In genomic region chr1:40371707-40372258, GRCh38 we compare ENCODE assay signal across 29 cellular contexts. TPM values are rescaled to one million over a fixed set of nuclear protein-coding genes. Genes with fewer than 3 reads are reported as not detected.
DNase-seq lines count a peak whose midpoint lies in the region; ATAC-seq lines count a peak whose summit lies in the region.
"Had no signal": no experiment of that assay in that cellular context is flagged by ENCODE, and none has a peak within 500 bp of the region (broad histone marks: within the 10 kb centered on the region; RNA-seq: fewer than 3 reads in every experiment).

No MANE protein-coding gene starts in this region.

- H3K9me3 Mint-ChIP-seq in activated naive CD4-positive, alpha-beta T cell treated with anti-CD3 and anti-CD28 coated beads, Interleukin-2, amount 50 U/mL, for 24 hours = no peaks in the 10 kb centered on the region
- no peaks in the 10 kb centered on the region for H3K9me3 Mint-ChIP-seq in activated naive CD4-positive, alpha-beta T cell treated with anti-CD3 and anti-CD28 coated beads, Interleukin-2, amount 10 ng/mL, durations not matched to agents 7 days and 5 days
- no peaks in the 10 kb centered on the region for H3K9me3 Mint-ChIP-seq in immature natural killer cell
- H3K9me3 Mint-ChIP-seq in stimulated activated memory B cell treated with anti-CD40 and anti-IgM and Interleukin-4, amounts not matched to agents 10 μg/mL and 1 μg/mL and 100 μg/mL, for 72 hours = no peaks in the 10 kb centered on the region
- H3K9me3 Mint-ChIP-seq in stimulated activated naive B cell treated with anti-CD40 and anti-IgM and Interleukin-4, amounts not matched to agents 10 μg/mL and 1 μg/mL and 100 μg/mL, for 72 hours = no peaks in the 10 kb centered on the region
- H3K9me3 Mint-ChIP-seq: activated CD4-positive, alpha-beta T cell treated with anti-CD3 and anti-CD28 coated beads, Interleukin-2, amount 10 ng/mL, durations not matched to agents 7 days and 5 days; activated T-cell treated with anti-CD3 and anti-CD28 coated beads, Interleukin-2, amount 50 U/mL, for 24 hours; stimulated activated effector memory CD8-positive, alpha-beta T cell treated with anti-CD3 and anti-CD28 coated beads, Interleukin-12 subunit alpha, Interleukin-12 subunit beta, amount 100 ng/mL, for 72 hours; WTC11 had no signal

- H3K27me3 Mint-ChIP-seq in activated naive CD4-positive, alpha-beta T cell treated with anti-CD3 and anti-CD28 coated beads, Interleukin-2, amount 50 U/mL, for 24 hours = no peaks in the 10 kb centered on the region
- H3K27me3 Mint-ChIP-seq in activated naive CD4-positive, alpha-beta T cell treated with anti-CD3 and anti-CD28 coated beads, Interleukin-2, amount 10 ng/mL, durations not matched to agents 7 days and 5 days = peaks cover 5% of the 10 kb centered on the region
- peaks cover 9 to 20% (median 13%) of the 10 kb centered on the region in 3 donors for H3K27me3 Mint-ChIP-seq in immature natural killer cell (ENCODE audit: low read depth in 3 of 3)
- no peaks in the 10 kb centered on the region for H3K27me3 Mint-ChIP-seq in stimulated activated memory B cell treated with anti-CD40 and anti-IgM and Interleukin-4, amounts not matched to agents 10 μg/mL and 1 μg/mL and 100 μg/mL, for 72 hours
- H3K27me3 Mint-ChIP-seq in stimulated activated naive B cell treated with anti-CD40 and anti-IgM and Interleukin-4, amounts not matched to agents 10 μg/mL and 1 μg/mL and 100 μg/mL, for 72 hours = no peaks in the 10 kb centered on the region
- H3K27me3 Mint-ChIP-seq: activated T-cell treated with anti-CD3 and anti-CD28 coated beads, Interleukin-2, amount 50 U/mL, for 24 hours had no signal

- peaks cover 35% of the 10 kb centered on the region for H3K4me1 Mint-ChIP-seq in activated naive CD4-positive, alpha-beta T cell treated with anti-CD3 and anti-CD28 coated beads, Interleukin-2, amount 50 U/mL, for 24 hours
- H3K4me1 Mint-ChIP-seq in activated naive CD4-positive, alpha-beta T cell treated with anti-CD3 and anti-CD28 coated beads, Interleukin-2, amount 10 ng/mL, durations not matched to agents 7 days and 5 days = peaks cover 30% of the 10 kb centered on the region
- peaks cover 31 to 50% of the 10 kb centered on the region in 2 donors for H3K4me1 Mint-ChIP-seq in immature natural killer cell
- peaks cover 27% of the 10 kb centered on the region for H3K4me1 Mint-ChIP-seq in stimulated activated memory B cell treated with anti-CD40 and anti-IgM and Interleukin-4, amounts not matched to agents 10 μg/mL and 1 μg/mL and 100 μg/mL, for 72 hours
- H3K4me1 Mint-ChIP-seq in stimulated activated naive B cell treated with anti-CD40 and anti-IgM and Interleukin-4, amounts not matched to agents 10 μg/mL and 1 μg/mL and 100 μg/mL, for 72 hours = peaks cover 24 to 32% of the 10 kb centered on the region in 2 donors

- DNase-seq in activated naive CD4-positive, alpha-beta T cell treated with anti-CD3 and anti-CD28 coated beads, Interleukin-2, amount 10 ng/mL, durations not matched to agents 7 days and 5 days = no peak
- peak; percentile 82 for DNase-seq in NCI-H82 (lab: John Stamatoyannopoulos, UW)
- DNase-seq in immature natural killer cell = no peak
- no peak for DNase-seq in NCI-H1930 (lab: John Stamatoyannopoulos, UW)
- DNase-seq in stimulated activated naive B cell treated with anti-CD40 and anti-IgM and Interleukin-4, amounts not matched to agents 10 μg/mL and 1 μg/mL and 100 μg/mL, for 72 hours = no peak
- DNase-seq in pons (ENCODE audit: low spot score) = no peak
- DNase-seq: activated CD4-positive, alpha-beta T cell treated with anti-CD3 and anti-CD28 coated beads, Interleukin-2, amount 10 ng/mL, durations not matched to agents 7 days and 5 days; activated naive CD4-positive, alpha-beta T cell; activated T-cell treated with anti-CD3 and anti-CD28 coated beads, Interleukin-2, amount 50 U/mL, for 24 hours; AML-193; amniotic stem cell; brain microvascular endothelial cell; cerebellar nuclear complex; dermis blood vessel endothelial cell; DMS 273 treated with DMSO at 0.1 percent for 48 hours; islet precursor cell; left ventricle myocardium inferior; NCI-H1092 treated with DMSO at 0.1 percent for 48 hours; NCI-H187 treated with DMSO at 0.1 percent for 48 hours; NCI-H524 treated with DMSO at 0.1 percent for 48 hours; PC-9; testis had no signal

- no peak overlapping the region for H3K4me3 Mint-ChIP-seq in activated naive CD4-positive, alpha-beta T cell treated with anti-CD3 and anti-CD28 coated beads, Interleukin-2, amount 50 U/mL, for 24 hours
- H3K4me3 Mint-ChIP-seq in activated naive CD4-positive, alpha-beta T cell treated with anti-CD3 and anti-CD28 coated beads, Interleukin-2, amount 10 ng/mL, durations not matched to agents 7 days and 5 days = no peak overlapping the region
- peak overlapping the region; percentile 15 to 26 (median 18) for H3K4me3 Mint-ChIP-seq in immature natural killer cell
- peak overlapping the region; percentile 3 for H3K4me3 Mint-ChIP-seq in stimulated activated memory B cell treated with anti-CD40 and anti-IgM and Interleukin-4, amounts not matched to agents 10 μg/mL and 1 μg/mL and 100 μg/mL, for 72 hours
- H3K4me3 Mint-ChIP-seq in stimulated activated naive B cell treated with anti-CD40 and anti-IgM and Interleukin-4, amounts not matched to agents 10 μg/mL and 1 μg/mL and 100 μg/mL, for 72 hours = no peak overlapping the region
- H3K4me3 Mint-ChIP-seq: activated CD4-positive, alpha-beta T cell treated with anti-CD3 and anti-CD28 coated beads, Interleukin-2, amount 10 ng/mL, durations not matched to agents 7 days and 5 days; stimulated activated effector memory CD8-positive, alpha-beta T cell treated with anti-CD3 and anti-CD28 coated beads, Interleukin-12 subunit alpha, Interleukin-12 subunit beta, amount 100 ng/mL, for 72 hours; WTC11 had no signal

- H3K36me3 Mint-ChIP-seq in activated naive CD4-positive, alpha-beta T cell treated with anti-CD3 and anti-CD28 coated beads, Interleukin-2, amount 50 U/mL, for 24 hours = peaks cover 7% of the 10 kb centered on the region
- peaks cover 19% of the 10 kb centered on the region for H3K36me3 Mint-ChIP-seq in activated naive CD4-positive, alpha-beta T cell treated with anti-CD3 and anti-CD28 coated beads, Interleukin-2, amount 10 ng/mL, durations not matched to agents 7 days and 5 days
- peaks cover 4 to 6% (median 4%) of the 10 kb centered on the region in 3 donors for H3K36me3 Mint-ChIP-seq in immature natural killer cell
- H3K36me3 Mint-ChIP-seq in stimulated activated memory B cell treated with anti-CD40 and anti-IgM and Interleukin-4, amounts not matched to agents 10 μg/mL and 1 μg/mL and 100 μg/mL, for 72 hours = peaks cover 18% of the 10 kb centered on the region
- H3K36me3 Mint-ChIP-seq in stimulated activated naive B cell treated with anti-CD40 and anti-IgM and Interleukin-4, amounts not matched to agents 10 μg/mL and 1 μg/mL and 100 μg/mL, for 72 hours = peaks cover 17 to 19% of the 10 kb centered on the region in 2 donors
- H3K36me3 Mint-ChIP-seq: WTC11 had no signal

- CTCF ChIA-PET in activated naive CD4-positive, alpha-beta T cell treated with anti-CD3 and anti-CD28 coated beads, Interleukin-2, amount 10 ng/mL, durations not matched to agents 7 days and 5 days (lab: Charles Lee) = interaction anchor here (1.3 kb wide), 1 partner anchor 13 kb away, joined by 3 read pairs; no protein-coding TSS in a partner anchor

- H3K27ac Mint-ChIP-seq in activated naive CD4-positive, alpha-beta T cell treated with anti-CD3 and anti-CD28 coated beads, Interleukin-2, amount 50 U/mL, for 24 hours = peak overlapping the region; percentile 8
- no peak overlapping the region for H3K27ac Mint-ChIP-seq in activated naive CD4-positive, alpha-beta T cell treated with anti-CD3 and anti-CD28 coated beads, Interleukin-2, amount 10 ng/mL, durations not matched to agents 7 days and 5 days
- H3K27ac Mint-ChIP-seq in immature natural killer cell = peak overlapping the region in 3 of 6 donors; percentile 41 to 99 (median 47)
- peak overlapping the region; percentile 25 for H3K27ac Mint-ChIP-seq in stimulated activated memory B cell treated with anti-CD40 and anti-IgM and Interleukin-4, amounts not matched to agents 10 μg/mL and 1 μg/mL and 100 μg/mL, for 72 hours
- H3K27ac Mint-ChIP-seq in stimulated activated naive B cell treated with anti-CD40 and anti-IgM and Interleukin-4, amounts not matched to agents 10 μg/mL and 1 μg/mL and 100 μg/mL, for 72 hours = no peak overlapping the region
- H3K27ac Mint-ChIP-seq: activated CD4-positive, alpha-beta T cell treated with anti-CD3 and anti-CD28 coated beads, Interleukin-2, amount 10 ng/mL, durations not matched to agents 7 days and 5 days; activated T-cell treated with anti-CD3 and anti-CD28 coated beads, Interleukin-2, amount 50 U/mL, for 24 hours; WTC11 had no signal

- no peak for ATAC-seq in stimulated activated memory B cell treated with anti-CD40 and anti-IgM and Interleukin-4, amounts not matched to agents 10 μg/mL and 1 μg/mL and 100 μg/mL, for 72 hours
- no peak for ATAC-seq in stimulated activated naive B cell treated with anti-CD40 and anti-IgM and Interleukin-4, amounts not matched to agents 10 μg/mL and 1 μg/mL and 100 μg/mL, for 72 hours (replicated peaks)
- ATAC-seq: A549; esophagus mucosa; GM12878; stimulated activated effector memory CD8-positive, alpha-beta T cell treated with anti-CD3 and anti-CD28 coated beads, Interleukin-12 subunit alpha, Interleukin-12 subunit beta, amount 100 ng/mL, for 72 hours; WTC11 had no signal

RNA-seq across cellular contexts. Expression of gene SMAP2, which starts 1.7 kb away (rescaled TPM):
- 100 to 1,000 TPM; 166 to 280 (median 170) TPM for polyA plus RNA-seq in immature natural killer cell

RNA-seq across cellular contexts. Expression of gene COL9A2, which starts 54.7 kb away (rescaled TPM):
- 1 to 10 TPM in 2 of 3 donors, not detected in 1; 1.8 to 2.2 TPM for polyA plus RNA-seq in immature natural killer cell

Comparison
In these comparisons a context has a peak if more than half of its experiments do, and no peak if none do; other contexts are left out.
1. H3K27ac Mint-ChIP-seq: peak in activated naive CD4-positive, alpha-beta T cell treated with anti-CD3 and anti-CD28 coated beads, Interleukin-2, amount 50 U/mL, for 24 hours (single experiment) and stimulated activated memory B cell treated with anti-CD40 and anti-IgM and Interleukin-4, amounts not matched to agents 10 μg/mL and 1 μg/mL and 100 μg/mL, for 72 hours (single experiment); none in activated naive CD4-positive, alpha-beta T cell treated with anti-CD3 and anti-CD28 coated beads, Interleukin-2, amount 10 ng/mL, durations not matched to agents 7 days and 5 days (single experiment) and stimulated activated naive B cell treated with anti-CD40 and anti-IgM and Interleukin-4, amounts not matched to agents 10 μg/mL and 1 μg/mL and 100 μg/mL, for 72 hours (single experiment).
2. H3K4me3 Mint-ChIP-seq: peak in immature natural killer cell (5 of 5) and stimulated activated memory B cell treated with anti-CD40 and anti-IgM and Interleukin-4, amounts not matched to agents 10 μg/mL and 1 μg/mL and 100 μg/mL, for 72 hours (single experiment); none in activated naive CD4-positive, alpha-beta T cell treated with anti-CD3 and anti-CD28 coated beads, Interleukin-2, amount 50 U/mL, for 24 hours (single experiment), activated naive CD4-positive, alpha-beta T cell treated with anti-CD3 and anti-CD28 coated beads, Interleukin-2, amount 10 ng/mL, durations not matched to agents 7 days and 5 days (single experiment) and stimulated activated naive B cell treated with anti-CD40 and anti-IgM and Interleukin-4, amounts not matched to agents 10 μg/mL and 1 μg/mL and 100 μg/mL, for 72 hours (0 of 2).